ENCODE assay signal across 12 cellular contexts in the genomic region with DNA sequence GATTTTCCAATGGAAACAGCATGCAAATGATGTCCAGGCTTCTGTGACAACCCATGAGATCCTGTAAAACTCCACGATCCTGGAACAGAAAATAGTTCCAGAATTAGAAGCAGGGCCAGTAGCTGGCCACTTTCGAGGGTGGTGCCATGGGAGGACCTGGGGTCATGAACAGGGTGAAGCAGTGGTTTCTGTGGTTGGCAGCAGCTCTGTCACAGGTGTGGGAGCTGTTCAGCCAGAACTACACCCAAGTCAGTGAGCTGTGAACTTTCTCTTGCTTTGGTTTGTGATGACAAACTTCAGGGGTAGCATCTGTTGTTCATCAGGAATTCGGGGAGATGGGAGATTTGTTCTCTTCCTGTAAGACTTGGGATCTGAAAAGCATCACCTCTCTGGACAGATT.
A peak's percentile ranks its signal among the peaks of the same experiment; 100 is the strongest.
DNase-seq lines count a peak whose midpoint lies in the region; ATAC-seq, FAIRE-seq and TF ChIP-seq lines count a peak whose summit lies in the region.
"Had no signal": no experiment of that assay in that cellular context is flagged by ENCODE, and none has a peak within 500 bp of the region (broad histone marks: within the 10 kb centered on the region; RNA-seq: fewer than 3 reads in every experiment).

No MANE protein-coding gene starts in this region.

- H3K4me3 Mint-ChIP-seq in activated T-cell treated with anti-CD3 and anti-CD28 coated beads, Interleukin-2, amount 50 U/mL, for 4 hours = no peak overlapping the region
- H3K4me3 Mint-ChIP-seq: activated CD8-positive, alpha-beta memory T cell treated with anti-CD3 and anti-CD28 coated beads, Interleukin-2, amount 10 ng/mL, durations not matched to agents 7 days and 5 days; brain had no signal

- no peak for TF ChIP-seq EP300 in transverse colon (IDR thresholded peaks at IDR 0.05; ENCODE audit: low read depth)

- H3K4me3 ChIP-seq in transverse colon = no peak overlapping the region

- FAIRE-seq in GM19239 (lab: Jason Lieb, UNC) = peak; percentile 80

- H3K4me1 ChIP-seq in transverse colon = peaks cover 0 to 3% (median 0%) of the 10 kb centered on the region in 4 donors

- ATAC-seq in HG02642 (IDR thresholded peaks at IDR 0.05; ENCODE audit: poor library complexity, unreplicated experiment) (peak; percentile 98), HG03460 (IDR thresholded peaks at IDR 0.05; ENCODE audit: unreplicated experiment) (peak; percentile 96)
- ATAC-seq in activated T-cell treated with anti-CD3 and anti-CD28 coated beads, Interleukin-2, amount 50 U/mL, for 4 hours = no peak
- ATAC-seq: activated CD8-positive, alpha-beta memory T cell treated with anti-CD3 and anti-CD28 coated beads, Interleukin-2, amount 10 ng/mL, durations not matched to agents 7 days and 5 days had no signal

- H3K27me3 Mint-ChIP-seq in activated T-cell treated with anti-CD3 and anti-CD28 coated beads, Interleukin-2, amount 50 U/mL, for 4 hours (ENCODE audit: low read depth) = no peaks in the 10 kb centered on the region
- H3K27me3 Mint-ChIP-seq: activated CD8-positive, alpha-beta memory T cell treated with anti-CD3 and anti-CD28 coated beads, Interleukin-2, amount 10 ng/mL, durations not matched to agents 7 days and 5 days; brain had no signal

- H3K4me1 Mint-ChIP-seq in activated T-cell treated with anti-CD3 and anti-CD28 coated beads, Interleukin-2, amount 50 U/mL, for 4 hours (ENCODE audit: low read depth) = no peaks in the 10 kb centered on the region
- H3K4me1 Mint-ChIP-seq: activated CD8-positive, alpha-beta memory T cell treated with anti-CD3 and anti-CD28 coated beads, Interleukin-2, amount 10 ng/mL, durations not matched to agents 7 days and 5 days; brain had no signal

- intact Hi-C loops in transverse colon (cut with DNase I; ENCODE audit: low total_unique reads) = no loop called here

- 29 to 53% methylated on average over 1 to 3 of the region's 3 CpGs for WGBS in transverse colon (ENCODE audit: low coverage in 1 of 2), 2 donors

- no peaks in the 10 kb centered on the region for H3K36me3 ChIP-seq in transverse colon

- no peak for TF ChIP-seq CTCF in transverse colon (IDR thresholded peaks at IDR 0.05)

- DNase-seq in GM19239 (ENCODE audit: insufficient read length, low spot score) = peak; percentile 25
- DNase-seq in transverse colon = peak; percentile 12
- no peak for DNase-seq in NCI-H1105 (lab: John Stamatoyannopoulos, UW)
- no peak for DNase-seq in Ammon's horn (ENCODE audit: low spot score)
- DNase-seq in HPDE6-E6E7 (ENCODE audit: extremely low spot score) = no peak
- no peak for DNase-seq in activated T-cell treated with anti-CD3 and anti-CD28 coated beads, Interleukin-2, amount 50 U/mL, for 4 hours
- DNase-seq: activated CD8-positive, alpha-beta memory T cell treated with anti-CD3 and anti-CD28 coated beads, Interleukin-2, amount 10 ng/mL, durations not matched to agents 7 days and 5 days; GDM1; NCI-H510A treated with DMSO at 0.1 percent for 48 hours had no signal

- no peaks in the 10 kb centered on the region for H3K27me3 ChIP-seq in transverse colon

- no peak overlapping the region for H3K27ac ChIP-seq in transverse colon

- H3K9me3 Mint-ChIP-seq in activated T-cell treated with anti-CD3 and anti-CD28 coated beads, Interleukin-2, amount 50 U/mL, for 4 hours = peaks cover 9% of the 10 kb centered on the region

- in situ Hi-C loops in transverse colon (cut with MboI; ENCODE audit: low pct_ligation_motif_present in 1 of 4, low pct_unique_long_range_greater_than_20kb in 1 of 4, low sequenced_read_pairs in 3 of 4) = no loop called here

- TF ChIP-seq POLR2A in transverse colon (IDR thresholded peaks at IDR 0.05) = no peak

- no peaks in the 10 kb centered on the region for H3K9me3 ChIP-seq in transverse colon

- H3K36me3 Mint-ChIP-seq in activated T-cell treated with anti-CD3 and anti-CD28 coated beads, Interleukin-2, amount 50 U/mL, for 4 hours (ENCODE audit: insufficient read depth) = peaks cover 5% of the 10 kb centered on the region
- H3K36me3 Mint-ChIP-seq: activated CD8-positive, alpha-beta memory T cell treated with anti-CD3 and anti-CD28 coated beads, Interleukin-2, amount 10 ng/mL, durations not matched to agents 7 days and 5 days; brain had no signal

Comparison
In these comparisons a context has a peak if more than half of its experiments do, and no peak if none do; other contexts are left out.
1. DNase-seq: peak in GM19239 (single experiment) and transverse colon (single experiment); none in NCI-H1105 (single experiment), Ammon's horn (single experiment), HPDE6-E6E7 (single experiment) and activated T-cell treated with anti-CD3 and anti-CD28 coated beads, Interleukin-2, amount 50 U/mL, for 4 hours (single experiment).
2. ATAC-seq: peak in HG02642 (single experiment) and HG03460 (single experiment); none in activated T-cell treated with anti-CD3 and anti-CD28 coated beads, Interleukin-2, amount 50 U/mL, for 4 hours (0 of 2).